In genomic region chr11:6618117-6619020, GRCh38 we compare ENCODE assay signal across 8 cellular contexts. TPM values are rescaled to one million over a fixed set of nuclear protein-coding genes. Genes with fewer than 3 reads are reported as not detected.
DNase-seq lines count a peak whose midpoint lies in the region; ATAC-seq and TF ChIP-seq lines count a peak whose summit lies in the region.

No MANE protein-coding gene starts in this region.

- intact Hi-C loops in OCI-LY7 (cut with micrococcal nuclease; ENCODE audit: unreplicated experiment) = no loop called here
- intact Hi-C loops in activated T-helper 2 cell treated with anti-CD3 and anti-CD28 coated beads, Interferon-gamma antibody, Interleukin-2, Interleukin-4, amounts not matched to agents 10 μg/mL and 5 μg/mL and 100 μg/mL, durations not matched to agents 14 hours and 24 hours and 36 hours (cut with micrococcal nuclease) = loop anchor here (1.0 to 10.0 kb wide), 4 partner anchors 14 to 384 kb away; partner anchors contain the start of genes APBB1, CNGA4, FHIP1B and MRPL17
- intact Hi-C loops in uterus (cut with DNase I; ENCODE audit: low total_unique reads) = loop anchor here (10.0 kb wide), 1 partner anchor 66 kb away; the partner anchor contains the start of gene MRPL17

- H3K4me3 ChIP-seq in OCI-LY7 (ENCODE audit: low read depth, low read length, poor library complexity, severe bottlenecking) = peak overlapping the region; percentile 87
- H3K4me3 ChIP-seq in foreskin fibroblast (ENCODE audit: low read depth in 1 of 2, low read length in 2 of 2) = peak overlapping the region; percentile 93 to 98
- peak overlapping the region; percentile 79 for H3K4me3 ChIP-seq in osteoblast (ENCODE audit: insufficient read depth, low read length)
- peak overlapping the region; percentile 57 to 90 for H3K4me3 ChIP-seq in uterus

- no peaks in the 10 kb centered on the region for H3K9me3 Mint-ChIP-seq in activated T-helper 2 cell treated with anti-CD3 and anti-CD28 coated beads, Interferon-gamma antibody, Interleukin-2, Interleukin-4, amounts not matched to agents 10 μg/mL and 5 μg/mL and 100 μg/mL, durations not matched to agents 14 hours and 24 hours and 36 hours

- no peak for ATAC-seq in HG03469 (IDR thresholded peaks at IDR 0.05; ENCODE audit: unreplicated experiment)

- H2AFZ ChIP-seq in OCI-LY7 (ENCODE audit: low read length) (peak overlapping the region; percentile 67; the same call in 1 of the 2 replicates), osteoblast (ENCODE audit: low read length) (peak overlapping the region; percentile 94)

- no peaks in the 10 kb centered on the region; the same call in 1 of the 2 replicates for H3K79me2 ChIP-seq in OCI-LY7 (ENCODE audit: insufficient read depth, low read depth, low read length)
- peaks cover 23% of the 10 kb centered on the region for H3K79me2 ChIP-seq in osteoblast (ENCODE audit: insufficient read depth, low read length)

- BruUV-seq in OCI-LY7 (replicated peaks; lab: Mats Ljungman, UMichigan) = no TSS peak

- H3K4me1 ChIP-seq in OCI-LY7 (ENCODE audit: insufficient read depth, low read length, poor library complexity, severe bottlenecking) (peaks cover 33% of the 10 kb centered on the region), osteoblast (ENCODE audit: insufficient read depth, low read length) (peaks cover 26% of the 10 kb centered on the region), uterus (peaks cover 0 to 16% of the 10 kb centered on the region in 2 donors)

- TF ChIP-seq POLR2A in uterus (IDR thresholded peaks at IDR 0.05) = peak; percentile 29 to 45

- H3K36me3 Mint-ChIP-seq in activated T-helper 2 cell treated with anti-CD3 and anti-CD28 coated beads, Interferon-gamma antibody, Interleukin-2, Interleukin-4, amounts not matched to agents 10 μg/mL and 5 μg/mL and 100 μg/mL, durations not matched to agents 14 hours and 24 hours and 36 hours (ENCODE audit: low read depth) = peaks cover 18% of the 10 kb centered on the region

- CTCF ChIA-PET in OCI-LY7 (lab: Charles Lee; ENCODE audit: unreplicated experiment) = interaction anchor here (0.6 to 1.5 kb wide), 5 partner anchors 14 to 175 kb away, joined by 3 to 4 read pairs (median 3); partner anchors contain the start of gene MRPL17

- H3K4me1 Mint-ChIP-seq in activated T-helper 2 cell treated with anti-CD3 and anti-CD28 coated beads, Interferon-gamma antibody, Interleukin-2, Interleukin-4, amounts not matched to agents 10 μg/mL and 5 μg/mL and 100 μg/mL, durations not matched to agents 14 hours and 24 hours and 36 hours (ENCODE audit: low read depth) = peaks cover 6% of the 10 kb centered on the region

- H3K36me3 ChIP-seq in OCI-LY7 (ENCODE audit: insufficient read depth, low read length) = peaks cover 5% of the 10 kb centered on the region; the same call in 1 of the 2 replicates
- H3K36me3 ChIP-seq in osteoblast (ENCODE audit: insufficient read depth, low read length) = peaks cover 26% of the 10 kb centered on the region
- H3K36me3 ChIP-seq in uterus = no peaks in the 10 kb centered on the region

- H3K27me3 Mint-ChIP-seq in activated T-helper 2 cell treated with anti-CD3 and anti-CD28 coated beads, Interferon-gamma antibody, Interleukin-2, Interleukin-4, amounts not matched to agents 10 μg/mL and 5 μg/mL and 100 μg/mL, durations not matched to agents 14 hours and 24 hours and 36 hours (ENCODE audit: low read depth) = no peaks in the 10 kb centered on the region

- H3K4me2 ChIP-seq in OCI-LY7 (ENCODE audit: low read length) (peak overlapping the region; percentile 95), osteoblast (ENCODE audit: insufficient read depth, low read length) (peak overlapping the region; percentile 95)

- POLR2A ChIA-PET in OCI-LY7 (lab: Charles Lee) = interaction anchor here (0.5 to 2.5 kb wide), 18 partner anchors 9 to 519 kb away, joined by 3 to 13 read pairs (median 4); partner anchors contain the start of genes CNGA4, ILK, MRPL17 and RRP8

- no peaks in the 10 kb centered on the region for H3K27me3 ChIP-seq in osteoblast (ENCODE audit: insufficient read depth, low read length)
- no peaks in the 10 kb centered on the region for H3K27me3 ChIP-seq in uterus

- H3K27ac ChIP-seq in OCI-LY7 (ENCODE audit: low read depth, low read length, poor library complexity, severe bottlenecking) (no peak overlapping the region), osteoblast (ENCODE audit: low read depth, low read length) (peak overlapping the region; percentile 76), uterus (peak overlapping the region; percentile 82 to 97)

- no peaks in the 10 kb centered on the region for H3K9me3 ChIP-seq in OCI-LY7 (ENCODE audit: low read length)
- H3K9me3 ChIP-seq in osteoblast (ENCODE audit: low read depth, low read length) = no peaks in the 10 kb centered on the region
- H3K9me3 ChIP-seq in uterus = no peaks in the 10 kb centered on the region

- H4K20me1 ChIP-seq in OCI-LY7 (ENCODE audit: insufficient read depth, low read length) = no peaks in the 10 kb centered on the region
- no peaks in the 10 kb centered on the region for H4K20me1 ChIP-seq in osteoblast (ENCODE audit: insufficient read depth, low read length)

- TF ChIP-seq CTCF in OCI-LY7 (conservative IDR thresholded peaks at IDR 0.05; ENCODE audit: low read length) (no peak), foreskin fibroblast (IDR thresholded peaks at IDR 0.05; ENCODE audit: low read depth, low read length) (peak; percentile 6), osteoblast (IDR thresholded peaks at IDR 0.05; ENCODE audit: extremely low read depth, low read depth, low read length) (no peak), uterus (IDR thresholded peaks at IDR 0.05) (peak in 2 of 4 experiments; percentile 3 to 5)

- DNase-seq in activated gamma-delta T cell treated with Interleukin-2 at 50 U/mL for 16 hours (peak; percentile 57), activated gamma-delta T cell (lab: John Stamatoyannopoulos, UW) (no peak), OCI-LY7 (ENCODE audit: low spot score) (peak; percentile 12), foreskin fibroblast (peak; percentile 79 to 85), osteoblast (ENCODE audit: insufficient read length, low spot score, missing footprints) (peak; percentile 96), uterus (peak; percentile 75 to 89)
- DNase-seq in activated T-helper 2 cell treated with anti-CD3 and anti-CD28 coated beads, Interferon-gamma antibody, Interleukin-2, Interleukin-4, amounts not matched to agents 10 μg/mL and 5 μg/mL and 100 μg/mL, durations not matched to agents 14 hours and 24 hours and 36 hours (ENCODE audit: low spot score) = peak; percentile 50

- no peak overlapping the region for H3K4me3 Mint-ChIP-seq in activated T-helper 2 cell treated with anti-CD3 and anti-CD28 coated beads, Interferon-gamma antibody, Interleukin-2, Interleukin-4, amounts not matched to agents 10 μg/mL and 5 μg/mL and 100 μg/mL, durations not matched to agents 14 hours and 24 hours and 36 hours (ENCODE audit: low read depth)

- H3K9me2 ChIP-seq in OCI-LY7 (ENCODE audit: insufficient read depth, low read length) = no peaks in the 10 kb centered on the region

- H3K27ac Mint-ChIP-seq in activated T-helper 2 cell treated with anti-CD3 and anti-CD28 coated beads, Interferon-gamma antibody, Interleukin-2, Interleukin-4, amounts not matched to agents 10 μg/mL and 5 μg/mL and 100 μg/mL, durations not matched to agents 14 hours and 24 hours and 36 hours = no peak overlapping the region

RNA-seq across cellular contexts. Expression of gene TPP1, which starts 0.9 kb away (rescaled TPM):
- total RNA-seq in OCI-LY7 (2014; rRNA removed; shearing (Covaris generic)) = 11.9 and 16.6 TPM in 2 replicates
- total RNA-seq in OCI-LY7 (2022) (41.1 and 45.4 TPM in 2 replicates), osteoblast (120 and 127 TPM in 2 replicates), uterus (10 to 100 TPM; 27.1 to 74.9 (median 40.7) TPM)
- total RNA-seq in activated T-helper 2 cell treated with anti-CD3 and anti-CD28 coated beads, Interferon-gamma antibody, Interleukin-2, Interleukin-4, amounts not matched to agents 10 μg/mL and 5 μg/mL and 100 μg/mL, durations not matched to agents 14 hours and 24 hours and 36 hours = 36.2 and 39.1 TPM in 2 replicates

RNA-seq across cellular contexts. Expression of gene TAF10, which starts 6.4 kb away (rescaled TPM):
- total RNA-seq in OCI-LY7 (2014; rRNA removed; shearing (Covaris generic)) = 97.0 and 117 TPM in 2 replicates
- total RNA-seq in OCI-LY7 (2022) (139 and 146 TPM in 2 replicates), osteoblast (23.5 and 28.0 TPM in 2 replicates), uterus (100 to 1,000 TPM in 2 of 4 donors, 10 to 100 TPM in 2; 11.5 to 137 (median 67.1) TPM)
- total RNA-seq in activated T-helper 2 cell treated with anti-CD3 and anti-CD28 coated beads, Interferon-gamma antibody, Interleukin-2, Interleukin-4, amounts not matched to agents 10 μg/mL and 5 μg/mL and 100 μg/mL, durations not matched to agents 14 hours and 24 hours and 36 hours = 134 and 142 TPM in 2 replicates

RNA-seq across cellular contexts. Expression of gene ILK, which starts 14.8 kb away (rescaled TPM):
- total RNA-seq in OCI-LY7 (2014; rRNA removed; shearing (Covaris generic)) = 52.0 and 64.8 TPM in 2 replicates
- total RNA-seq in OCI-LY7 (2022) = 80.3 and 88.2 TPM in 2 replicates
- 99.5 and 105 TPM in 2 replicates for total RNA-seq in activated T-helper 2 cell treated with anti-CD3 and anti-CD28 coated beads, Interferon-gamma antibody, Interleukin-2, Interleukin-4, amounts not matched to agents 10 μg/mL and 5 μg/mL and 100 μg/mL, durations not matched to agents 14 hours and 24 hours and 36 hours
- total RNA-seq in osteoblast = 151 and 176 TPM in 2 replicates
- total RNA-seq in uterus = 100 to 1,000 TPM; 205 to 336 (median 279) TPM

RNA-seq across cellular contexts. Expression of gene RRP8, which starts 15.0 kb away (rescaled TPM):
- 26.4 and 29.4 TPM in 2 replicates for total RNA-seq in OCI-LY7 (2014; rRNA removed; shearing (Covaris generic))
- total RNA-seq in OCI-LY7 (2022) = 25.0 and 33.6 TPM in 2 replicates
- total RNA-seq in activated T-helper 2 cell treated with anti-CD3 and anti-CD28 coated beads, Interferon-gamma antibody, Interleukin-2, Interleukin-4, amounts not matched to agents 10 μg/mL and 5 μg/mL and 100 μg/mL, durations not matched to agents 14 hours and 24 hours and 36 hours = 29.4 and 30.1 TPM in 2 replicates
- total RNA-seq in osteoblast = 7.2 and 10.6 TPM in 2 replicates
- 10 to 100 TPM; 12.6 to 41.2 (median 26.9) TPM for total RNA-seq in uterus

RNA-seq across cellular contexts. Expression of gene DCHS1, which starts 37.2 kb away (rescaled TPM):
- total RNA-seq in OCI-LY7 (2014; rRNA removed; shearing (Covaris generic)) = 0.67 and 1.1 TPM in 2 replicates
- total RNA-seq in OCI-LY7 (2022) = 0.53 and 0.67 TPM in 2 replicates
- 0.51 and 0.57 TPM in 2 replicates for total RNA-seq in activated T-helper 2 cell treated with anti-CD3 and anti-CD28 coated beads, Interferon-gamma antibody, Interleukin-2, Interleukin-4, amounts not matched to agents 10 μg/mL and 5 μg/mL and 100 μg/mL, durations not matched to agents 14 hours and 24 hours and 36 hours
- total RNA-seq in osteoblast = 0.59 and 1.1 TPM in 2 replicates
- total RNA-seq in uterus = 100 to 1,000 TPM in 1 of 4 donors, 10 to 100 TPM in 3; 26.8 to 125 (median 73.6) TPM
